Comparison of ENCODE assay signal across 10 cellular contexts in the genomic region with DNA sequence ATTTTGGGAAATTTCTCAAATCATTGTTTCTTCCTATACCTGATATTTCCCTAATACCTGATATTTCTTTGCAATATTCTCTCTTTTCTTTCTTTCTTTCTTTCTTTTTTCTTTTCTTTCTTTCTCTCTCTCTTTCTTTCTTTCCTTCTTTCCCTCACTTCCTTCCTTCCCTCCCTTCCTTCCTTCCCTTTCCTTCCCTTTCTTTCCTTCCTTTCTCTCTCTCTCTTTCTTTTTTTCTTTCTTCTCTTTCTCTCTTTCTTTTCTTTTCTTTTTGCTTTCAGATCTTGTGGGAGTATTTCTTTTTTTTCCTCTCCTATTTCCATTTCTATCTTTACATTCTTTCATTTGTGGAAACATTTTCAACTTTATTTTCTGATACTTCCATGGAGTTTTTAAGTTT.
"Had no signal": no experiment of that assay in that cellular context is flagged by ENCODE, and none has a peak within 500 bp of the region (broad histone marks: within the 10 kb centered on the region; RNA-seq: fewer than 3 reads in every experiment).

No MANE protein-coding gene starts in this region.

- H3K27ac ChIP-seq: HL-60 had no signal

- DNase-seq: H9, HCEC 1CT, HFFc6, IMR-90, KG1 had no signal

- ATAC-seq: GM23338, K562 had no signal

- H3K9me3 Mint-ChIP-seq: GM23338, H9 had no signal

- H3K27ac Mint-ChIP-seq: GM23338, H9, HFFc6 had no signal

- FAIRE-seq: H1, H54, K562 had no signal

- H3K4me3 Mint-ChIP-seq: GM23338, H9, HFFc6 had no signal

- H3K4me3 ChIP-seq: GM23338, K562 had no signal
